In the genomic region with DNA sequence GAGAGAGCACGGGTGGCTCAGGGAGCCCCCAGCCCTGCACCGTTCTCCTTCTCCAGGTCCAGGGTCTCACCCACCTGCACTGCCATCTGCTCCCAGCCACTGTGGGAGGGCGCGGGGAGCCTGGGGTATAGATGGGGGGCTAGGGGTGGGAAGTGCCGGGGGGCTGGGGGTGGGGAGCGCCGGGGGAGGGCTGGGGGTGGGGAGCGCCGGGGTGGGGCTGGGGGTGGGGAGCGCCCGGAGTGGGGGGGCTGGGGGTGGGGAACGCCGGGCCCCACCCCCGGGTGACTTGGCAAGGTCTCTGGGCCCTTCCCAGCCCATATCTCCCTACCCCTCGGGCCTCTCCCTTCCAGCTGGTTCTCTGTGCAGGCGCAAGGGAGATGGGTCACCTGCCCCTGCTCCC, we compare ENCODE assay signal across 30 cellular contexts. TPM values are rescaled to one million over a fixed set of nuclear protein-coding genes. Genes with fewer than 3 reads are reported as not detected.
"Had no signal": no experiment of that assay in that cellular context is flagged by ENCODE, and none has a peak within 500 bp of the region (broad histone marks: within the 10 kb centered on the region; RNA-seq: fewer than 3 reads in every experiment).

A gene with protein sequence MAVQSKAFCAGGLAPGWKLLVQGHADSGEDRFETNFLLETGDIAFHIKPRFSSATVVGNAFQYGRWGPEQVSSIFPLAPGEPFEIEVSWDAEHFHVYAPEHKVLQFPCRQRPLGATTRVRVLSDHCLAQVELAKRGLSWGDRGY (minus strand): TSS at position 101 of the 400 bp plus-strand sequence. CDS start 15 bp downstream, at position 86.

- H3K27ac ChIP-seq: ascending aorta, brain microvascular endothelial cell, dorsolateral prefrontal cortex, left lung, sigmoid colon, upper lobe of left lung had no signal

- ATAC-seq: activated CD4-positive, CD25-positive, alpha-beta regulatory T cell treated with anti-CD3 and anti-CD28 coated beads, Interleukin-2, amount 50 U/mL, for 24 hours; activated naive CD4-positive, alpha-beta T cell treated with anti-CD3 and anti-CD28 coated beads, Interleukin-2, amount 50 U/mL, for 72 hours; effector memory CD8-positive, alpha-beta T cell; esophagus mucosa; left lung; stimulated activated naive B cell treated with anti-CD40 and anti-IgM and Interleukin-4, amounts not matched to agents 10 μg/mL and 1 μg/mL and 100 μg/mL, for 72 hours had no signal

- H3K36me3 Mint-ChIP-seq: activated naive CD4-positive, alpha-beta T cell treated with anti-CD3 and anti-CD28 coated beads, Interleukin-2, amount 50 U/mL, for 72 hours; immature natural killer cell; stimulated activated naive B cell treated with anti-CD40 and anti-IgM and Interleukin-4, amounts not matched to agents 10 μg/mL and 1 μg/mL and 100 μg/mL, for 72 hours had no signal

- H3K9me3 ChIP-seq: ascending aorta, left lung, sigmoid colon, upper lobe of left lung had no signal

- H3K36me3 ChIP-seq: ascending aorta, brain microvascular endothelial cell, left lung, sigmoid colon, upper lobe of left lung had no signal

- H3K9me3 Mint-ChIP-seq: activated CD4-positive, alpha-beta memory T cell treated with anti-CD3 and anti-CD28 coated beads, Interleukin-2, amount 10 ng/mL, durations not matched to agents 7 days and 5 days; activated CD4-positive, alpha-beta T cell treated with anti-CD3 and anti-CD28 coated beads, Interleukin-2, amount 10 ng/mL, durations not matched to agents 24 days and 14 days; activated naive CD4-positive, alpha-beta T cell treated with anti-CD3 and anti-CD28 coated beads, Interleukin-2, amount 50 U/mL, for 72 hours; effector memory CD8-positive, alpha-beta T cell; immature natural killer cell; nephron progenitor cell; stimulated activated naive B cell treated with anti-CD40 and anti-IgM and Interleukin-4, amounts not matched to agents 10 μg/mL and 1 μg/mL and 100 μg/mL, for 72 hours; T-helper 2 cell treated with Interferon-gamma antibody and Interleukin-4, amounts not matched to agents 5 μg/mL and 100 μg/mL, for 36 hours had no signal

- H3K27ac Mint-ChIP-seq: activated CD4-positive, alpha-beta memory T cell treated with anti-CD3 and anti-CD28 coated beads, Interleukin-2, amount 10 ng/mL, durations not matched to agents 7 days and 5 days; activated CD4-positive, alpha-beta T cell treated with anti-CD3 and anti-CD28 coated beads, Interleukin-2, amount 10 ng/mL, durations not matched to agents 24 days and 14 days; activated naive CD4-positive, alpha-beta T cell treated with anti-CD3 and anti-CD28 coated beads, Interleukin-2, amount 50 U/mL, for 72 hours; effector memory CD8-positive, alpha-beta T cell; immature natural killer cell; nephron progenitor cell; T-helper 2 cell treated with Interferon-gamma antibody and Interleukin-4, amounts not matched to agents 5 μg/mL and 100 μg/mL, for 36 hours had no signal

- DNase-seq: activated CD4-positive, alpha-beta memory T cell treated with anti-CD3 and anti-CD28 coated beads, Interleukin-2, amount 10 ng/mL, durations not matched to agents 7 days and 5 days; activated CD4-positive, alpha-beta T cell treated with anti-CD3 and anti-CD28 coated beads, Interleukin-2, amount 10 ng/mL, durations not matched to agents 24 days and 14 days; activated T-cell treated with anti-CD3 and anti-CD28 coated beads, Interleukin-2, amount 50 U/mL, for 1 hour; brain microvascular endothelial cell; central memory CD4-positive, alpha-beta T cell; dorsolateral prefrontal cortex; effector memory CD8-positive, alpha-beta T cell; foreskin melanocyte; immature natural killer cell; kidney glomerular epithelial cell; nephron progenitor cell; sigmoid colon; stimulated activated CD4-positive, alpha-beta T cell treated with anti-CD3 and anti-CD28 coated beads, Interleukin-15, amount 100 ng/mL, for 24 hours; stimulated activated naive B cell treated with anti-CD40 and anti-IgM and Interleukin-4, amounts not matched to agents 10 μg/mL and 1 μg/mL and 100 μg/mL, for 72 hours had no signal

- H3K27me3 Mint-ChIP-seq: activated CD4-positive, alpha-beta memory T cell treated with anti-CD3 and anti-CD28 coated beads, Interleukin-2, amount 10 ng/mL, durations not matched to agents 7 days and 5 days; effector memory CD8-positive, alpha-beta T cell had no signal

- H3K27me3 ChIP-seq: upper lobe of left lung had no signal

- H3K4me3 Mint-ChIP-seq: activated CD4-positive, alpha-beta memory T cell treated with anti-CD3 and anti-CD28 coated beads, Interleukin-2, amount 10 ng/mL, durations not matched to agents 7 days and 5 days; activated CD4-positive, alpha-beta T cell treated with anti-CD3 and anti-CD28 coated beads, Interleukin-2, amount 10 ng/mL, durations not matched to agents 24 days and 14 days; immature natural killer cell; nephron progenitor cell; T-helper 2 cell treated with Interferon-gamma antibody and Interleukin-4, amounts not matched to agents 5 μg/mL and 100 μg/mL, for 36 hours had no signal

- H3K4me3 ChIP-seq: ascending aorta, left lung, sigmoid colon, smooth muscle cell, upper lobe of left lung had no signal

RNA-seq across cellular contexts. Expression of the gene that starts here (rescaled TPM):
- total RNA-seq: activated CD4-positive, alpha-beta memory T cell treated with anti-CD3 and anti-CD28 coated beads, Interleukin-2, amount 10 ng/mL, durations not matched to agents 7 days and 5 days; activated CD4-positive, alpha-beta T cell treated with anti-CD3 and anti-CD28 coated beads, Interleukin-2, amount 10 ng/mL, durations not matched to agents 24 days and 14 days; activated naive CD4-positive, alpha-beta T cell treated with anti-CD3 and anti-CD28 coated beads, Interleukin-2, amount 50 U/mL, for 72 hours; ascending aorta; dorsolateral prefrontal cortex; endothelial cell of umbilical vein; esophagus mucosa; left lung; lung microvascular endothelial cell; omental fat pad; posterior vena cava; renal cortical epithelial cell; sigmoid colon; smooth muscle cell; subcutaneous adipose tissue; upper lobe of left lung had no signal
- polyA plus RNA-seq: adipose tissue, endothelial cell of umbilical vein, immature natural killer cell, sigmoid colon, smooth muscle cell, thymus had no signal
